In the genomic region with DNA sequence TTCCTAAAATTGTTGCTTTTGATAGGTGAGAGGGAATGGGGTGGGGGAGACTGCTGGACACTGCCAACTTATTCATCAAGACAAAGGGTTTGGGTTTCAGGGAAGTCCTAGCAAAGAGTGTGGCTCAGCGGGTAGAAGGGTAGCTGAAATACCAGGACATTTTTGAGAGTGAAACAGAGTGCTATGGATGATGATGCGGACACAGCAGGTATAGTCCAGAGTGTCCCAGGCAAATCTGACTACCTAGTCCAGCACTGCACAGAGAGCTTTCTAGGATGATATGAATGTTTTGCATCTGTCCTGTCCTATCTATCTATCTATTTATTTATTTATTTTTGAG, we compare ENCODE assay signal across 8 cellular contexts.
A peak's percentile ranks its signal among the peaks of the same experiment; 100 is the strongest.
DNase-seq lines count a peak whose midpoint lies in the region; ATAC-seq and TF ChIP-seq lines count a peak whose summit lies in the region.

No MANE protein-coding gene starts in this region.

- no peak overlapping the region for H3K18ac ChIP-seq in trophoblast cell (ENCODE audit: low read length)

- H4K91ac ChIP-seq in trophoblast cell (ENCODE audit: low read depth, low read length), result peak overlapping the region; percentile 30

- ATAC-seq in DND-41 (ENCODE audit: insufficient read depth, low read depth), result peak; percentile 28

- H3K9me3 ChIP-seq in DND-41 (ENCODE audit: insufficient read depth, low read length, severe bottlenecking) (peaks cover 2% of the 10 kb centered on the region), SJCRH30 (replicated peaks) (no peaks in the 10 kb centered on the region), esophagus squamous epithelium (no peaks in the 10 kb centered on the region), trophoblast cell (ENCODE audit: insufficient read depth, low read depth, low read length) (peaks cover 3% of the 10 kb centered on the region)

- H3K9ac ChIP-seq in DND-41 (ENCODE audit: low read depth, low read length), result peak overlapping the region; percentile 83
- H3K9ac ChIP-seq in trophoblast cell (ENCODE audit: low read length), result no peak overlapping the region

- intact Hi-C loops in esophagus squamous epithelium (cut with DNase I), result loop anchor here (5.0 kb wide), 1 partner anchor 339 kb away; no protein-coding TSS in a partner anchor

- DNase-seq in DND-41 (no peak), SJCRH30 (no peak), esophagus squamous epithelium (lab: John Stamatoyannopoulos, UW) (no peak), trophoblast cell (peak; percentile 17 to 60), NCI-H187 treated with DMSO at 0.1 percent for 48 hours (lab: John Stamatoyannopoulos, UW) (no peak), NCI-H524 treated with DMSO at 0.1 percent for 48 hours (lab: John Stamatoyannopoulos, UW) (no peak), GOT3 (lab: John Stamatoyannopoulos, UW) (no peak), NCI-H2196 (lab: John Stamatoyannopoulos, UW; ENCODE audit: unreplicated experiment) (no peak)

- peak overlapping the region; percentile 98 for H3K27ac ChIP-seq in DND-41 (ENCODE audit: low read length)
- peak overlapping the region; percentile 87 for H3K27ac ChIP-seq in SJCRH30
- peak overlapping the region; percentile 86 to 95 (median 90) for H3K27ac ChIP-seq in esophagus squamous epithelium
- H3K27ac ChIP-seq in trophoblast cell (ENCODE audit: low read depth, low read length), result no peak overlapping the region

- H4K20me1 ChIP-seq in DND-41 (ENCODE audit: insufficient read depth, low read length), result no peaks in the 10 kb centered on the region

- H3K36me3 ChIP-seq in DND-41 (ENCODE audit: insufficient read depth, low read length) (no peaks in the 10 kb centered on the region), SJCRH30 (no peaks in the 10 kb centered on the region), esophagus squamous epithelium (no peaks in the 10 kb centered on the region), trophoblast cell (ENCODE audit: control insufficient read depth in 1 of 2, insufficient read depth in 2 of 2, low read length in 2 of 2) (no peaks in the 10 kb centered on the region)

- H3K79me2 ChIP-seq in DND-41 (ENCODE audit: insufficient read depth, low read length), result no peaks in the 10 kb centered on the region
- peaks cover 3% of the 10 kb centered on the region for H3K79me2 ChIP-seq in trophoblast cell (ENCODE audit: control insufficient read depth, insufficient read depth, low read length, poor library complexity)

- H3K4me3 ChIP-seq in DND-41 (ENCODE audit: low read depth in 1 of 2, low read length in 2 of 2) (peak overlapping the region in 1 of 2 experiments; percentile 69; a peak in 3 of 4 replicates), SJCRH30 (peak overlapping the region; percentile 68), esophagus squamous epithelium (peak overlapping the region in 3 of 4 donors; percentile 57 to 73 (median 72)), trophoblast cell (ENCODE audit: low read depth, low read length) (no peak overlapping the region)

- H3K4me2 ChIP-seq in DND-41 (ENCODE audit: insufficient read depth, low read length), result peak overlapping the region; percentile 83
- H3K4me2 ChIP-seq in trophoblast cell (ENCODE audit: low read length), result peak overlapping the region; percentile 5

- no peak for TF ChIP-seq CTCF in DND-41 (IDR thresholded peaks at IDR 0.05; ENCODE audit: borderline replicate concordance, extremely low read depth, low read length, poor library complexity, severe bottlenecking)
- TF ChIP-seq CTCF in esophagus squamous epithelium (IDR thresholded peaks at IDR 0.05), result no peak

- H3K79me1 ChIP-seq in trophoblast cell (ENCODE audit: low read length), result peaks cover 18% of the 10 kb centered on the region

- no peak overlapping the region for H3K23ac ChIP-seq in trophoblast cell (ENCODE audit: low read length)

- H2AFZ ChIP-seq in DND-41 (ENCODE audit: low read depth, low read length) (peak overlapping the region; percentile 79), trophoblast cell (ENCODE audit: insufficient read depth, low read length, poor library complexity) (no peak overlapping the region)

- no peak overlapping the region for H2BK5ac ChIP-seq in trophoblast cell (ENCODE audit: low read depth, low read length, poor library complexity)

- peak overlapping the region; percentile 44 for H2BK120ac ChIP-seq in trophoblast cell (ENCODE audit: insufficient read depth, low read length, poor library complexity)

- no peak overlapping the region for H4K12ac ChIP-seq in trophoblast cell (ENCODE audit: low read depth, low read length)

- H4K8ac ChIP-seq in trophoblast cell (ENCODE audit: low read depth, low read length), result no peak overlapping the region

- 43 to 60% methylated on average over 2 of the region's 2 CpGs for WGBS in esophagus squamous epithelium, 2 donors
- no CpG with 5 or more reads among the region's 2 CpGs for WGBS in trophoblast cell (ENCODE audit: extremely low coverage, insufficient coverage, insufficient read length)

- H3K27me3 ChIP-seq in DND-41 (ENCODE audit: insufficient read depth, low read length, poor library complexity) (no peaks in the 10 kb centered on the region), SJCRH30 (no peaks in the 10 kb centered on the region), esophagus squamous epithelium (no peaks in the 10 kb centered on the region), trophoblast cell (ENCODE audit: insufficient read depth, low read length) (no peaks in the 10 kb centered on the region)

- H3K4ac ChIP-seq in trophoblast cell (ENCODE audit: low read depth, low read length), result no peak overlapping the region

- peak in 1 of 4 donors; percentile 10 for TF ChIP-seq POLR2A in esophagus squamous epithelium (IDR thresholded peaks at IDR 0.05)

- H3K4me1 ChIP-seq in DND-41 (ENCODE audit: insufficient read depth, low read length), result peaks cover 22% of the 10 kb centered on the region
- H3K4me1 ChIP-seq in SJCRH30, result peaks cover 31% of the 10 kb centered on the region
- peaks cover 18 to 42% (median 28%) of the 10 kb centered on the region in 3 donors for H3K4me1 ChIP-seq in esophagus squamous epithelium
- peaks cover 4 to 15% of the 10 kb centered on the region in 2 experiments for H3K4me1 ChIP-seq in trophoblast cell (ENCODE audit: control insufficient read depth in 1 of 2, insufficient read depth in 2 of 2, low read length in 2 of 2)

- peak overlapping the region; percentile 61 for H2BK12ac ChIP-seq in trophoblast cell (ENCODE audit: low read length)

- peak overlapping the region; percentile 73 for H2AK5ac ChIP-seq in trophoblast cell (ENCODE audit: low read length)

- no peak overlapping the region for H3K14ac ChIP-seq in trophoblast cell (ENCODE audit: low read length)

Comparison
In these comparisons a context has a peak if more than half of its experiments do, and no peak if none do; other contexts are left out.
1. DNase-seq: peak in trophoblast cell (2 of 2); none in DND-41 (single experiment), SJCRH30 (0 of 2), esophagus squamous epithelium (single experiment), NCI-H187 treated with DMSO at 0.1 percent for 48 hours (single experiment), NCI-H524 treated with DMSO at 0.1 percent for 48 hours (single experiment), GOT3 (single experiment) and NCI-H2196 (single experiment).